ENCODE assay signal across 1 cellular context in the genomic region with DNA sequence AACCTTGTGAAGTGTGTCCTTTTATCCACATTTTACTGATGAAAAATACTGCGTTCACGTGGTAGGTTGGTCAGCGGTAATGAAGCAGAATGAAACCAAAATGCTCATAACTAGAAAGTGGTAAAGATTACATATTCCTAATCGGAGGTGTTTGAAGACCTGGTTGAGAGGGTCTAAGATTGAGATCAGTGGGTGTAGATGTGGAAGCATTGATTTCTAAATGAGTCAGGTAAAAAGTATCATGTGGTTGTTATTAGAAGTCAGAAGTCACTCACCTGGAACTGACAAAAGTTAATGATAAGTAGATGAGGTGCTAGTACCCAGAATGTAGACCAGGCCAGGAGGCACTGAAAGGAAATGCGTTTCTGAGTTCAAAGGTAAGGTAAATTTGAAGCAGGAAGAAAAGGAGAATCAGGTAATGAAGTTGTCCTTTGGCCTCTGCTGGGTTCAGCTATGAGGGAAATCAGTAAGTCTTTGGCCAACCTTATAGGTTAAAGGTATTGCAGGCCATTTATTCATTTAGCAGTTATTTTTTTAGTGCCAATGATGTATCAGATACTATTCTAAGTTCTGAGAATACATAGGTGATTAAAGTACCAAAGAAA.
TF ChIP-seq lines count a peak whose summit lies in the region.

No MANE protein-coding gene starts in this region.

TF ChIP-seq in GM12878, 131 proteins besides CTCF, POLR2A, EP300 and RAD21 (continued from another document):
- TF ChIP-seq, protein P1, sequence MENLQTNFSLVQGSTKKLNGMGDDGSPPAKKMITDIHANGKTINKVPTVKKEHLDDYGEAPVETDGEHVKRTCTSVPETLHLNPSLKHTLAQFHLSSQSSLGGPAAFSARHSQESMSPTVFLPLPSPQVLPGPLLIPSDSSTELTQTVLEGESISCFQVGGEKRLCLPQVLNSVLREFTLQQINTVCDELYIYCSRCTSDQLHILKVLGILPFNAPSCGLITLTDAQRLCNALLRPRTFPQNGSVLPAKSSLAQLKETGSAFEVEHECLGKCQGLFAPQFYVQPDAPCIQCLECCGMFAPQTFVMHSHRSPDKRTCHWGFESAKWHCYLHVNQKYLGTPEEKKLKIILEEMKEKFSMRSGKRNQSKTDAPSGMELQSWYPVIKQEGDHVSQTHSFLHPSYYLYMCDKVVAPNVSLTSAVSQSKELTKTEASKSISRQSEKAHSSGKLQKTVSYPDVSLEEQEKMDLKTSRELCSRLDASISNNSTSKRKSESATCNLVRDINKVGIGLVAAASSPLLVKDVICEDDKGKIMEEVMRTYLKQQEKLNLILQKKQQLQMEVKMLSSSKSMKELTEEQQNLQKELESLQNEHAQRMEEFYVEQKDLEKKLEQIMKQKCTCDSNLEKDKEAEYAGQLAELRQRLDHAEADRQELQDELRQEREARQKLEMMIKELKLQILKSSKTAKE (IDR thresholded peaks at IDR 0.05; ENCODE audit: low read depth, poor library complexity, severe bottlenecking): no peak
- TF ChIP-seq GABPA (IDR thresholded peaks at IDR 0.05; ENCODE audit: low read depth): peak; percentile 40; the same call in 1 of the 2 replicates
- peak; percentile 95 for TF ChIP-seq RUNX3 (IDR thresholded peaks at IDR 0.05; ENCODE audit: low read length)
- TF ChIP-seq ZNF217 (IDR thresholded peaks at IDR 0.05): peak; percentile 95
- TF ChIP-seq JUNB (IDR thresholded peaks at IDR 0.05): peak; percentile 94
- no peak for TF ChIP-seq TAF1 (IDR thresholded peaks at IDR 0.05; ENCODE audit: borderline replicate concordance, low read depth, low read length)
- TF ChIP-seq NR2F1 (conservative IDR thresholded peaks at IDR 0.05): peak; percentile 74
- no peak for TF ChIP-seq SMARCA5 (IDR thresholded peaks at IDR 0.05)
- peak; percentile 88; the same call in 1 of the 2 replicates for TF ChIP-seq TCF7 (IDR thresholded peaks at IDR 0.05; ENCODE audit: borderline replicate concordance)
- TF ChIP-seq, protein P2, sequence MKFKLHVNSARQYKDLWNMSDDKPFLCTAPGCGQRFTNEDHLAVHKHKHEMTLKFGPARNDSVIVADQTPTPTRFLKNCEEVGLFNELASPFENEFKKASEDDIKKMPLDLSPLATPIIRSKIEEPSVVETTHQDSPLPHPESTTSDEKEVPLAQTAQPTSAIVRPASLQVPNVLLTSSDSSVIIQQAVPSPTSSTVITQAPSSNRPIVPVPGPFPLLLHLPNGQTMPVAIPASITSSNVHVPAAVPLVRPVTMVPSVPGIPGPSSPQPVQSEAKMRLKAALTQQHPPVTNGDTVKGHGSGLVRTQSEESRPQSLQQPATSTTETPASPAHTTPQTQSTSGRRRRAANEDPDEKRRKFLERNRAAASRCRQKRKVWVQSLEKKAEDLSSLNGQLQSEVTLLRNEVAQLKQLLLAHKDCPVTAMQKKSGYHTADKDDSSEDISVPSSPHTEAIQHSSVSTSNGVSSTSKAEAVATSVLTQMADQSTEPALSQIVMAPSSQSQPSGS (IDR thresholded peaks at IDR 0.05; ENCODE audit: low read length): peak; percentile 73
- peak; percentile 40; the same call in 1 of the 2 replicates for TF ChIP-seq CREM (IDR thresholded peaks at IDR 0.05; ENCODE audit: low read depth)
- TF ChIP-seq NFIC (IDR thresholded peaks at IDR 0.05; ENCODE audit: low read depth, low read length): peak; percentile 92
- no peak for TF ChIP-seq TCF12 (IDR thresholded peaks at IDR 0.05; ENCODE audit: low read depth, low read length)
- no peak for TF ChIP-seq TBL1XR1 (IDR thresholded peaks at IDR 0.05; ENCODE audit: low read depth, low read length)
- peak; percentile 70; the same call in 1 of the 2 replicates for TF ChIP-seq ZBED1 (IDR thresholded peaks at IDR 0.05; ENCODE audit: borderline replicate concordance)
- peak; percentile 52; the same call in 1 of the 2 replicates for TF ChIP-seq MTA3 (IDR thresholded peaks at IDR 0.05; ENCODE audit: borderline replicate concordance, low read length)
- TF ChIP-seq IRF4 (IDR thresholded peaks at IDR 0.05; ENCODE audit: low read depth, low read length): 0 out of 2 replicates have a peak, but pooled peaks have one; percentile 55
- TF ChIP-seq NR2C2 (IDR thresholded peaks at IDR 0.05; ENCODE audit: borderline replicate concordance, control insufficient read depth, insufficient read length, low read depth): no peak
- 0 out of 2 replicates have a peak, but pooled peaks have one; percentile 15 for TF ChIP-seq MEF2A (IDR thresholded peaks at IDR 0.05; ENCODE audit: insufficient read depth, low read depth, low read length)
- no peak for TF ChIP-seq JUND (IDR thresholded peaks at IDR 0.05; ENCODE audit: low read depth, low read length)
- no peak for TF ChIP-seq ZZZ3 (IDR thresholded peaks at IDR 0.05; ENCODE audit: control insufficient read depth, insufficient read length, low read depth)
- TF ChIP-seq FOXM1 (IDR thresholded peaks at IDR 0.05; ENCODE audit: low read depth, low read length): peak; percentile 78; the same call in 1 of the 2 replicates
- TF ChIP-seq PAX5 (IDR thresholded peaks at IDR 0.05; ENCODE audit: borderline replicate concordance, low read depth, low read length): peak; percentile 62; the same call in 1 of the 2 replicates
- TF ChIP-seq EED (IDR thresholded peaks at IDR 0.05; ENCODE audit: low read depth): peak; percentile 40
- TF ChIP-seq, protein P3, sequence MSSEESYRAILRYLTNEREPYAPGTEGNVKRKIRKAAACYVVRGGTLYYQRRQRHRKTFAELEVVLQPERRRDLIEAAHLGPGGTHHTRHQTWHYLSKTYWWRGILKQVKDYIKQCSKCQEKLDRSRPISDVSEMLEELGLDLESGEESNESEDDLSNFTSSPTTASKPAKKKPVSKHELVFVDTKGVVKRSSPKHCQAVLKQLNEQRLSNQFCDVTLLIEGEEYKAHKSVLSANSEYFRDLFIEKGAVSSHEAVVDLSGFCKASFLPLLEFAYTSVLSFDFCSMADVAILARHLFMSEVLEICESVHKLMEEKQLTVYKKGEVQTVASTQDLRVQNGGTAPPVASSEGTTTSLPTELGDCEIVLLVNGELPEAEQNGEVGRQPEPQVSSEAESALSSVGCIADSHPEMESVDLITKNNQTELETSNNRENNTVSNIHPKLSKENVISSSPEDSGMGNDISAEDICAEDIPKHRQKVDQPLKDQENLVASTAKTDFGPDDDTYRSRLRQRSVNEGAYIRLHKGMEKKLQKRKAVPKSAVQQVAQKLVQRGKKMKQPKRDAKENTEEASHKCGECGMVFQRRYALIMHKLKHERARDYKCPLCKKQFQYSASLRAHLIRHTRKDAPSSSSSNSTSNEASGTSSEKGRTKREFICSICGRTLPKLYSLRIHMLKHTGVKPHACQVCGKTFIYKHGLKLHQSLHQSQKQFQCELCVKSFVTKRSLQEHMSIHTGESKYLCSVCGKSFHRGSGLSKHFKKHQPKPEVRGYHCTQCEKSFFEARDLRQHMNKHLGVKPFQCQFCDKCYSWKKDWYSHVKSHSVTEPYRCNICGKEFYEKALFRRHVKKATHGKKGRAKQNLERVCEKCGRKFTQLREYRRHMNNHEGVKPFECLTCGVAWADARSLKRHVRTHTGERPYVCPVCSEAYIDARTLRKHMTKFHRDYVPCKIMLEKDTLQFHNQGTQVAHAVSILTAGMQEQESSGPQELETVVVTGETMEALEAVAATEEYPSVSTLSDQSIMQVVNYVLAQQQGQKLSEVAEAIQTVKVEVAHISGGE (CRISPR knock-in tag; IDR thresholded peaks at IDR 0.05): no peak
